19 cellular contexts compared by ENCODE assay signal in genomic region chr2:237907144-237907543, GRCh38. TPM values are rescaled to one million over a fixed set of nuclear protein-coding genes. Genes with fewer than 3 reads are reported as not detected.
DNase-seq lines count a peak whose midpoint lies in the region; ATAC-seq and TF ChIP-seq lines count a peak whose summit lies in the region.
"Had no signal": no experiment of that assay in that cellular context is flagged by ENCODE, and none has a peak within 500 bp of the region (broad histone marks: within the 10 kb centered on the region; RNA-seq: fewer than 3 reads in every experiment).

No MANE protein-coding gene starts in this region.

- no peak for TF ChIP-seq CTCF in fibroblast of the aortic adventitia (IDR thresholded peaks at IDR 0.05; ENCODE audit: insufficient read depth, low read length)
- no peak for TF ChIP-seq CTCF in thoracic aorta (IDR thresholded peaks at IDR 0.05)
- TF ChIP-seq CTCF in endodermal cell (conservative IDR thresholded peaks at IDR 0.05): no peak
- no peak for TF ChIP-seq CTCF in mesothelial cell of epicardium (IDR thresholded peaks at IDR 0.05; ENCODE audit: unreplicated experiment)

- H3K4me3 Mint-ChIP-seq in activated naive CD4-positive, alpha-beta T cell treated with anti-CD3 and anti-CD28 coated beads, Interleukin-2, amount 50 U/mL, for 24 hours: no peak overlapping the region
- H3K4me3 Mint-ChIP-seq in activated T-helper 1 cell treated with anti-CD3 and anti-CD28 coated beads, Interleukin-12 subunit alpha, Interleukin-12 subunit beta, Interleukin-2, Interleukin-4 antibody, amounts not matched to agents 30 ng/mL and 10 ng/mL and 1 ng/mL, durations not matched to agents 14 hours and 24 hours and 36 hours: no peak overlapping the region
- H3K4me3 Mint-ChIP-seq in endodermal cell: no peak overlapping the region
- H3K4me3 Mint-ChIP-seq in mesothelial cell of epicardium: no peak overlapping the region
- H3K4me3 Mint-ChIP-seq: GM23338 had no signal

- H3K36me3 Mint-ChIP-seq in activated naive CD4-positive, alpha-beta T cell treated with anti-CD3 and anti-CD28 coated beads, Interleukin-2, amount 50 U/mL, for 24 hours: peaks cover 6% of the 10 kb centered on the region
- H3K36me3 Mint-ChIP-seq in activated T-helper 1 cell treated with anti-CD3 and anti-CD28 coated beads, Interleukin-12 subunit alpha, Interleukin-12 subunit beta, Interleukin-2, Interleukin-4 antibody, amounts not matched to agents 30 ng/mL and 10 ng/mL and 1 ng/mL, durations not matched to agents 14 hours and 24 hours and 36 hours (ENCODE audit: low read depth): peaks cover 11% of the 10 kb centered on the region
- no peaks in the 10 kb centered on the region for H3K36me3 Mint-ChIP-seq in endodermal cell (ENCODE audit: low read depth)
- peaks cover 7% of the 10 kb centered on the region for H3K36me3 Mint-ChIP-seq in mesothelial cell of epicardium

- 86% methylated on average over 1 of the region's 1 CpG; no CpG with 5 or more reads in 1 of the 2 experiments for WGBS in endodermal cell (ENCODE audit: insufficient coverage in 1 of 2, insufficient read length in 1 of 2), 2 experiments

- H3K27me3 ChIP-seq in thoracic aorta (replicated peaks; ENCODE audit: insufficient read depth) (no peaks in the 10 kb centered on the region), endodermal cell (ENCODE audit: control insufficient read depth, insufficient read depth, low read length, poor library complexity, severe bottlenecking) (no peaks in the 10 kb centered on the region)

- H3K36me3 ChIP-seq in thoracic aorta (peaks cover 7% of the 10 kb centered on the region), endodermal cell (ENCODE audit: control insufficient read depth, insufficient read depth, low read length) (no peaks in the 10 kb centered on the region)

- H3K9ac ChIP-seq in endodermal cell (ENCODE audit: extremely low read depth, low read length, poor library complexity, severe bottlenecking): no peak overlapping the region

- no peaks in the 10 kb centered on the region for H3K27me3 Mint-ChIP-seq in activated naive CD4-positive, alpha-beta T cell treated with anti-CD3 and anti-CD28 coated beads, Interleukin-2, amount 50 U/mL, for 24 hours
- H3K27me3 Mint-ChIP-seq in activated T-helper 1 cell treated with anti-CD3 and anti-CD28 coated beads, Interleukin-12 subunit alpha, Interleukin-12 subunit beta, Interleukin-2, Interleukin-4 antibody, amounts not matched to agents 30 ng/mL and 10 ng/mL and 1 ng/mL, durations not matched to agents 14 hours and 24 hours and 36 hours (ENCODE audit: insufficient read depth): no peaks in the 10 kb centered on the region
- no peaks in the 10 kb centered on the region for H3K27me3 Mint-ChIP-seq in endodermal cell (ENCODE audit: insufficient read depth)
- no peaks in the 10 kb centered on the region for H3K27me3 Mint-ChIP-seq in mesothelial cell of epicardium (ENCODE audit: low read depth)

- H3K9me3 ChIP-seq in thoracic aorta (no peaks in the 10 kb centered on the region), endodermal cell (ENCODE audit: control insufficient read depth, low read length) (no peaks in the 10 kb centered on the region)

- no peak for DNase-seq in activated naive CD4-positive, alpha-beta T cell (lab: John Stamatoyannopoulos, UW)
- no peak for DNase-seq in activated T-helper 1 cell treated with anti-CD3 and anti-CD28 coated beads, Interleukin-12 subunit alpha, Interleukin-12 subunit beta, Interleukin-2, Interleukin-4 antibody, amounts not matched to agents 30 ng/mL and 10 ng/mL and 1 ng/mL, durations not matched to agents 14 hours and 24 hours and 36 hours (ENCODE audit: low spot score)
- DNase-seq in fibroblast of the aortic adventitia (ENCODE audit: low read depth) (peak; percentile 30), thoracic aorta (ENCODE audit: low spot score) (no peak), endodermal cell (no peak), mesothelial cell of epicardium (ENCODE audit: low spot score in 2 of 2, unreplicated experiment in 2 of 2) (no peak)
- DNase-seq: GDM1, Kasumi-1, MM.1S, NCI-H1092 treated with DMSO at 0.1 percent for 48 hours, NCI-H1694, NCI-H510A treated with DMSO at 0.1 percent for 48 hours, PC-9 had no signal

- H3K27ac ChIP-seq in thoracic aorta: peak overlapping the region; percentile 88 to 96
- no peak overlapping the region for H3K27ac ChIP-seq in endodermal cell (ENCODE audit: low read depth, low read length)
- H3K27ac ChIP-seq: C4-2B, PC-9 had no signal

- ATAC-seq in thoracic aorta (ENCODE audit: insufficient number of reproducible peaks, low FRiP score, low read depth) (no peak), HG03521 (IDR thresholded peaks at IDR 0.05; ENCODE audit: unreplicated experiment) (no peak)
- ATAC-seq: GM12878, GM23338, HCT116 had no signal

- H3K4me1 ChIP-seq in thoracic aorta (ENCODE audit: control insufficient read depth in 1 of 2, low read depth in 2 of 2) (peaks cover 20 to 71% of the 10 kb centered on the region in 2 donors), endodermal cell (ENCODE audit: control insufficient read depth, insufficient read depth, low read length) (no peaks in the 10 kb centered on the region)

- H3K4me3 ChIP-seq in fibroblast of the aortic adventitia (ENCODE audit: low read depth, low read length) (no peak overlapping the region), thoracic aorta (no peak overlapping the region), endodermal cell (ENCODE audit: low read length) (no peak overlapping the region)
- H3K4me3 ChIP-seq: GM12878, GM23338, PC-9 had no signal

- peaks cover 7% of the 10 kb centered on the region for H3K9me3 Mint-ChIP-seq in activated naive CD4-positive, alpha-beta T cell treated with anti-CD3 and anti-CD28 coated beads, Interleukin-2, amount 50 U/mL, for 24 hours
- H3K9me3 Mint-ChIP-seq in activated T-helper 1 cell treated with anti-CD3 and anti-CD28 coated beads, Interleukin-12 subunit alpha, Interleukin-12 subunit beta, Interleukin-2, Interleukin-4 antibody, amounts not matched to agents 30 ng/mL and 10 ng/mL and 1 ng/mL, durations not matched to agents 14 hours and 24 hours and 36 hours: peaks cover 18% of the 10 kb centered on the region
- H3K9me3 Mint-ChIP-seq in endodermal cell (peaks cover 16% of the 10 kb centered on the region), mesothelial cell of epicardium (peaks cover 12% of the 10 kb centered on the region)

- peaks cover 28% of the 10 kb centered on the region for H3K4me1 Mint-ChIP-seq in activated naive CD4-positive, alpha-beta T cell treated with anti-CD3 and anti-CD28 coated beads, Interleukin-2, amount 50 U/mL, for 24 hours
- peaks cover 54% of the 10 kb centered on the region for H3K4me1 Mint-ChIP-seq in activated T-helper 1 cell treated with anti-CD3 and anti-CD28 coated beads, Interleukin-12 subunit alpha, Interleukin-12 subunit beta, Interleukin-2, Interleukin-4 antibody, amounts not matched to agents 30 ng/mL and 10 ng/mL and 1 ng/mL, durations not matched to agents 14 hours and 24 hours and 36 hours (ENCODE audit: low read depth)
- no peaks in the 10 kb centered on the region for H3K4me1 Mint-ChIP-seq in endodermal cell
- H3K4me1 Mint-ChIP-seq in mesothelial cell of epicardium: no peaks in the 10 kb centered on the region
- H3K4me1 Mint-ChIP-seq: GM23338 had no signal

- H3K27ac Mint-ChIP-seq in activated naive CD4-positive, alpha-beta T cell treated with anti-CD3 and anti-CD28 coated beads, Interleukin-2, amount 50 U/mL, for 24 hours: peak overlapping the region; percentile 68
- H3K27ac Mint-ChIP-seq in activated T-helper 1 cell treated with anti-CD3 and anti-CD28 coated beads, Interleukin-12 subunit alpha, Interleukin-12 subunit beta, Interleukin-2, Interleukin-4 antibody, amounts not matched to agents 30 ng/mL and 10 ng/mL and 1 ng/mL, durations not matched to agents 14 hours and 24 hours and 36 hours: peak overlapping the region; percentile 2
- no peak overlapping the region for H3K27ac Mint-ChIP-seq in endodermal cell
- H3K27ac Mint-ChIP-seq in mesothelial cell of epicardium: no peak overlapping the region
- H3K27ac Mint-ChIP-seq: GM23338 had no signal

- intact Hi-C loops in activated T-helper 1 cell treated with anti-CD3 and anti-CD28 coated beads, Interleukin-12 subunit alpha, Interleukin-12 subunit beta, Interleukin-2, Interleukin-4 antibody, amounts not matched to agents 30 ng/mL and 10 ng/mL and 1 ng/mL, durations not matched to agents 14 hours and 24 hours and 36 hours (cut with micrococcal nuclease): loop anchor here (10.0 kb wide), 1 partner anchor 482 kb away; no protein-coding TSS in a partner anchor

RNA-seq across cellular contexts. Expression of gene RAMP1, which starts 47.7 kb away (rescaled TPM):
- total RNA-seq in activated T-helper 1 cell treated with anti-CD3 and anti-CD28 coated beads, Interleukin-12 subunit alpha, Interleukin-12 subunit beta, Interleukin-2, Interleukin-4 antibody, amounts not matched to agents 30 ng/mL and 10 ng/mL and 1 ng/mL, durations not matched to agents 14 hours and 24 hours and 36 hours: 19.4 and 21.1 TPM in 2 replicates
- total RNA-seq in fibroblast of the aortic adventitia (ENCODE audit: low replicate concordance): 3.1 and 3.4 TPM in 2 replicates
- 100 to 1,000 TPM; 246 to 525 TPM for total RNA-seq in thoracic aorta
- 1 to 10 TPM in 1 of 2 donors, under 1 TPM in 1; 0.40 to 1.6 TPM for total RNA-seq in endodermal cell
- polyA plus RNA-seq in endodermal cell (2013, experiment 1 of 2): 1.2 TPM
- polyA plus RNA-seq in endodermal cell (2013, experiment 2 of 2): 0.83 TPM
- 2.0 to 2.1 TPM (median 2.0 TPM) in 3 replicates for total RNA-seq in mesothelial cell of epicardium

RNA-seq across cellular contexts. Expression of gene UBE2F, which starts 59.7 kb away (rescaled TPM):
- total RNA-seq in activated T-helper 1 cell treated with anti-CD3 and anti-CD28 coated beads, Interleukin-12 subunit alpha, Interleukin-12 subunit beta, Interleukin-2, Interleukin-4 antibody, amounts not matched to agents 30 ng/mL and 10 ng/mL and 1 ng/mL, durations not matched to agents 14 hours and 24 hours and 36 hours: 121 TPM in 2 replicates
- 49.8 and 57.6 TPM in 2 replicates for total RNA-seq in fibroblast of the aortic adventitia (ENCODE audit: low replicate concordance)
- 10 to 100 TPM; 51.9 to 69.3 TPM for total RNA-seq in thoracic aorta
- total RNA-seq in endodermal cell: 10 to 100 TPM; 58.3 to 59.2 TPM
- polyA plus RNA-seq in endodermal cell (2013, experiment 1 of 2): 48.0 TPM
- polyA plus RNA-seq in endodermal cell (2013, experiment 2 of 2): 41.5 TPM
- total RNA-seq in mesothelial cell of epicardium: 31.9 to 36.4 TPM (median 33.4 TPM) in 3 replicates

Comparison
In these comparisons a context has a peak if more than half of its experiments do, and no peak if none do; other contexts are left out.
1. H3K27ac Mint-ChIP-seq: peak in activated naive CD4-positive, alpha-beta T cell treated with anti-CD3 and anti-CD28 coated beads, Interleukin-2, amount 50 U/mL, for 24 hours (single experiment) and activated T-helper 1 cell treated with anti-CD3 and anti-CD28 coated beads, Interleukin-12 subunit alpha, Interleukin-12 subunit beta, Interleukin-2, Interleukin-4 antibody, amounts not matched to agents 30 ng/mL and 10 ng/mL and 1 ng/mL, durations not matched to agents 14 hours and 24 hours and 36 hours (single experiment); none in endodermal cell (single experiment) and mesothelial cell of epicardium (single experiment).
2. RNA of gene RAMP1, which starts 47.7 kb away (total RNA-seq): 246 to 525 TPM in thoracic aorta; 19.4 to 21.1 TPM in activated T-helper 1 cell treated with anti-CD3 and anti-CD28 coated beads, Interleukin-12 subunit alpha, Interleukin-12 subunit beta, Interleukin-2, Interleukin-4 antibody, amounts not matched to agents 30 ng/mL and 10 ng/mL and 1 ng/mL, durations not matched to agents 14 hours and 24 hours and 36 hours, 3.1 to 3.4 TPM in fibroblast of the aortic adventitia, 2.0 to 2.1 TPM in mesothelial cell of epicardium and 0.40 to 1.6 TPM in endodermal cell; every median in the first group is over 10 times any median in the second.